Comparison of ENCODE assay signal across 8 cellular contexts in genomic region chr15:30196007-30196375, GRCh38.
DNase-seq lines count a peak whose midpoint lies in the region; ATAC-seq and TF ChIP-seq lines count a peak whose summit lies in the region.
"Not testable (repeated sequence)": the region's sequence is repeated elsewhere in the genome, so short reads cannot be mapped to it uniquely, and the experiment has no call there.

No MANE protein-coding gene starts in this region.

- not testable (repeated sequence) for H3K36me3 ChIP-seq in CD8-positive, alpha-beta memory T cell (ENCODE audit: insufficient read depth, low read length); OCI-LY3 (replicated peaks; ENCODE audit: low read depth, low read length); adipocyte (ENCODE audit: control insufficient read depth, insufficient read depth, low read length, severe bottlenecking); right lobe of liver; testis (ENCODE audit: low read depth, missing control alignments)

- not testable (repeated sequence) for H3K4me3 Mint-ChIP-seq in CD8-positive, alpha-beta memory T cell

- TF ChIP-seq CTCF in OCI-LY3 (IDR thresholded peaks at IDR 0.05; ENCODE audit: low read depth, low read length); right lobe of liver (IDR thresholded peaks at IDR 0.05); testis (IDR thresholded peaks at IDR 0.05): not testable (repeated sequence)

- WGBS in right lobe of liver (ENCODE audit: insufficient coverage, low coverage, low lambda C conversion rate, missing lambda C conversion rate): no CpG with 5 or more reads among the region's 32 CpGs
- WGBS in testis, 2 donors: no CpG with 5 or more reads among the region's 32 CpGs

- H3K9me3 ChIP-seq in CD8-positive, alpha-beta memory T cell (ENCODE audit: low read length); OCI-LY3 (ENCODE audit: insufficient read depth, low read length); adipocyte (ENCODE audit: control insufficient read depth, low read length); right lobe of liver; testis: not testable (repeated sequence)

- not testable (repeated sequence) for H3K79me2 ChIP-seq in OCI-LY3 (ENCODE audit: low read length)

- H3K27me3 Mint-ChIP-seq in CD8-positive, alpha-beta memory T cell: not testable (repeated sequence)

- H3K27me3 ChIP-seq in CD8-positive, alpha-beta memory T cell (ENCODE audit: insufficient read depth, low read length, poor library complexity, severe bottlenecking); OCI-LY3 (ENCODE audit: low read depth, low read length); adipocyte (replicated peaks; ENCODE audit: control insufficient read depth, insufficient read depth, low read length); right lobe of liver; testis: not testable (repeated sequence)

- DNase-seq in CD8-positive, alpha-beta memory T cell: peak in 4 of 5 donors; percentile 13 to 57 (median 34)
- DNase-seq in activated CD4-positive, alpha-beta T cell treated with anti-CD3 and anti-CD28 coated beads, Interleukin-2, amount 50 U/mL, for 48 hours: peak; percentile 29 to 46
- peak; percentile 13 for DNase-seq in adipocyte (ENCODE audit: low read depth)
- peak; percentile 73 for DNase-seq in Right ventricle myocardium inferior (ENCODE audit: missing footprints)
- DNase-seq in right lobe of liver: peak; percentile 27 to 58 (median 46)
- DNase-seq in posterior vena cava (ENCODE audit: low spot score): peak; percentile 78
- peak; percentile 15 for DNase-seq in testis

- POLR2A ChIA-PET in CD8-positive, alpha-beta memory T cell (lab: Charles Lee): not testable (repeated sequence)

- not testable (repeated sequence) for H3K36me3 Mint-ChIP-seq in CD8-positive, alpha-beta memory T cell

- not testable (repeated sequence) for H3K9me3 Mint-ChIP-seq in CD8-positive, alpha-beta memory T cell

- not testable (repeated sequence) for H2AFZ ChIP-seq in OCI-LY3 (ENCODE audit: low read depth, low read length)

- H3K27ac ChIP-seq in CD8-positive, alpha-beta memory T cell (ENCODE audit: low read depth, low read length); OCI-LY3 (ENCODE audit: low read length); right lobe of liver; testis: not testable (repeated sequence)

- not testable (repeated sequence) for H3K4me1 ChIP-seq in CD8-positive, alpha-beta memory T cell (ENCODE audit: insufficient read depth, low read length); OCI-LY3 (ENCODE audit: low read length); adipocyte (ENCODE audit: control insufficient read depth, insufficient read depth, low read length); right lobe of liver; testis

- 0 out of 2 replicates have a peak overlapping the region, but pooled peaks have one; percentile 20 for H3K4me2 ChIP-seq in OCI-LY3 (ENCODE audit: low read length)

- intact Hi-C loops in Right ventricle myocardium inferior (cut with DNase I); right lobe of liver (cut with DNase I); posterior vena cava (cut with DNase I); testis (cut with DNase I; ENCODE audit: low total_unique reads): not testable (repeated sequence)

- TF ChIP-seq POLR2A in right lobe of liver (IDR thresholded peaks at IDR 0.05); testis (IDR thresholded peaks at IDR 0.05): not testable (repeated sequence)

- not testable (repeated sequence) for H3K4me3 ChIP-seq in CD8-positive, alpha-beta memory T cell (ENCODE audit: low read length); adipocyte (ENCODE audit: low read length); right lobe of liver
- H3K4me3 ChIP-seq in OCI-LY3 (ENCODE audit: low read length) (peak overlapping the region; percentile 67), testis (peak overlapping the region; percentile 31 to 57)

- ATAC-seq in Right ventricle myocardium inferior (peak; percentile 57), right lobe of liver (peak; percentile 50 to 62 (median 54))

- H4K20me1 ChIP-seq in OCI-LY3 (ENCODE audit: insufficient read depth, low read length): not testable (repeated sequence)

- CTCF ChIA-PET in CD8-positive, alpha-beta memory T cell (lab: Charles Lee): not testable (repeated sequence)

- not testable (repeated sequence) for H3K4me1 Mint-ChIP-seq in CD8-positive, alpha-beta memory T cell

- H3K9ac ChIP-seq in OCI-LY3 (ENCODE audit: low read length): peak overlapping the region; percentile 35; the same call in 1 of the 2 replicates
- H3K9ac ChIP-seq in adipocyte (ENCODE audit: low read length): not testable (repeated sequence)

- not testable (repeated sequence) for H3K27ac Mint-ChIP-seq in CD8-positive, alpha-beta memory T cell

Comparison
In these comparisons a context has a peak if more than half of its experiments do, and no peak if none do; other contexts are left out.
1. DNase-seq: peak in every context shown above with its lines; median percentile 78 in posterior vena cava; 73 in Right ventricle myocardium inferior; 46 in right lobe of liver; 38 in activated CD4-positive, alpha-beta T cell treated with anti-CD3 and anti-CD28 coated beads, Interleukin-2, amount 50 U/mL, for 48 hours; 34 in CD8-positive, alpha-beta memory T cell; 15 in testis; 13 in adipocyte.